24 cellular contexts compared by ENCODE assay signal in the genomic region with DNA sequence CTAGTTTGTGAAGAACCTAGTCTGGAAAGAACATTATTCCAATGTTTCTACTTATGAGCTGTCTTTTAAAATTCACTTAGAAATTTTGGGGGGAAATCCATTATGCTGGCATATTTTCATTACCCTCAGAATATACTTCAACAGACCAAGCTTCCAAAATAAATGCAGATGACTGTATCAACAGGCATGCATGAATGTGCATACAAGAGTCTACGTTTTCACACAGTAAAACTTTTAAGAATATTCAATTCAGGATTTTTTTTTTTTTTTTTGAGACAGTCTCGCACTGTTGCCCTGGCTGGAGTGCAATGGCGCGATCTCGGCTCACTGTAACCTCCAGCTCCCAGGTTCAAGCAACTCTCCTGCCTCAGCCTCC. TPM values are rescaled to one million over a fixed set of nuclear protein-coding genes. Genes with fewer than 3 reads are reported as not detected.
DNase-seq lines count a peak whose midpoint lies in the region; ATAC-seq and TF ChIP-seq lines count a peak whose summit lies in the region.
"Had no signal": no experiment of that assay in that cellular context is flagged by ENCODE, and none has a peak within 500 bp of the region (broad histone marks: within the 10 kb centered on the region; RNA-seq: fewer than 3 reads in every experiment).

No MANE protein-coding gene starts in this region.

- intact Hi-C loops in Caco-2 (cut with micrococcal nuclease; ENCODE audit: unreplicated experiment), result loop anchor here (1.0 to 5.0 kb wide), 4 partner anchors 44 to 104 kb away; no protein-coding TSS in a partner anchor
- intact Hi-C loops in Panc1 (cut with micrococcal nuclease; ENCODE audit: unreplicated experiment), result no loop called here

- H3K27ac ChIP-seq in Panc1 (ENCODE audit: low read length), result peak overlapping the region; percentile 57
- H3K27ac ChIP-seq: SJCRH30 had no signal

- peaks cover 42% of the 10 kb centered on the region for H3K4me1 Mint-ChIP-seq in Caco-2 (ENCODE audit: low read depth, unreplicated experiment)
- peaks cover 29% of the 10 kb centered on the region for H3K4me1 Mint-ChIP-seq in type B pancreatic cell (ENCODE audit: unreplicated experiment)
- H3K4me1 Mint-ChIP-seq: CD4-positive, CD25-positive, alpha-beta regulatory T cell; T-cell had no signal

- H3K36me3 ChIP-seq in Caco-2 (ENCODE audit: control insufficient read depth, insufficient read depth, low read length), result no peaks in the 10 kb centered on the region
- H3K36me3 ChIP-seq in Panc1 (ENCODE audit: control insufficient read depth, insufficient read depth, low read length), result no peaks in the 10 kb centered on the region
- H3K36me3 ChIP-seq: SJCRH30 had no signal

- POLR2A ChIA-PET in Caco-2 (lab: Charles Lee) (no interaction called here), Panc1 (lab: Charles Lee) (no interaction called here)

- H3K4me3 Mint-ChIP-seq in Caco-2 (ENCODE audit: unreplicated experiment) (no peak overlapping the region), type B pancreatic cell (no peak overlapping the region)
- H3K4me3 Mint-ChIP-seq: CD4-positive, CD25-positive, alpha-beta regulatory T cell; H9; HFFc6; T-cell had no signal

- no peak for ATAC-seq in Panc1
- no peak for ATAC-seq in HG03520 (IDR thresholded peaks at IDR 0.05; ENCODE audit: unreplicated experiment)
- ATAC-seq: T-cell had no signal

- no peaks in the 10 kb centered on the region for H3K27me3 Mint-ChIP-seq in Caco-2 (ENCODE audit: insufficient read depth, unreplicated experiment)
- no peaks in the 10 kb centered on the region for H3K27me3 Mint-ChIP-seq in type B pancreatic cell
- H3K27me3 Mint-ChIP-seq: CD4-positive, CD25-positive, alpha-beta regulatory T cell had no signal

- H3K4me3 ChIP-seq in Caco-2 (ENCODE audit: low read depth, low read length) (no peak overlapping the region), Panc1 (ENCODE audit: low read depth in 2 of 2, low read length in 2 of 2) (no peak overlapping the region)
- H3K4me3 ChIP-seq: SJCRH30 had no signal

- no peaks in the 10 kb centered on the region for H3K9me3 ChIP-seq in Caco-2
- no peaks in the 10 kb centered on the region for H3K9me3 ChIP-seq in Panc1 (ENCODE audit: control insufficient read depth, insufficient read depth, low read depth, low read length)
- H3K9me3 ChIP-seq: SJCRH30 had no signal

- CTCF ChIA-PET in Caco-2 (lab: Charles Lee) (no interaction called here), Panc1 (lab: Charles Lee) (no interaction called here)

- DNase-seq in Caco-2 (no peak), Panc1 (ENCODE audit: low read depth, low spot score) (no peak), iris pigment epithelial cell (ENCODE audit: low read depth) (peak; percentile 10), type B pancreatic cell (ENCODE audit: extremely low spot score, unreplicated experiment) (no peak), middle frontal gyrus (ENCODE audit: extremely low spot score, low spot score) (no peak)
- no peak for DNase-seq in stimulated activated naive CD4-positive, alpha-beta T cell (lab: John Stamatoyannopoulos, UW)
- DNase-seq: CD4-positive, CD25-positive, alpha-beta regulatory T cell; COR-L47; DND-41; GDM1; H9; HFFc6; KBM-7; NCI-H1092; NCI-H1436; NCI-H1930; NCI-H2227 treated with DMSO at 0.1 percent for 48 hours; NCI-H510A; NCI-H748 treated with DMSO at 0.1 percent for 48 hours; NK-92 treated with Interleukin-12 subunit alpha and Interleukin-12 subunit beta, amount 100 ng/mL, for 24 hours; SJCRH30; T-cell had no signal

- H3K9me3 Mint-ChIP-seq in Caco-2 (ENCODE audit: unreplicated experiment) (no peaks in the 10 kb centered on the region), type B pancreatic cell (no peaks in the 10 kb centered on the region)
- H3K9me3 Mint-ChIP-seq: CD4-positive, CD25-positive, alpha-beta regulatory T cell; H9; HFFc6; T-cell had no signal

- H3K36me3 Mint-ChIP-seq in Caco-2 (ENCODE audit: insufficient read depth, unreplicated experiment) (peaks cover 27% of the 10 kb centered on the region), type B pancreatic cell (no peaks in the 10 kb centered on the region)
- H3K36me3 Mint-ChIP-seq: CD4-positive, CD25-positive, alpha-beta regulatory T cell; T-cell had no signal

- H3K27me3 ChIP-seq in Caco-2 (replicated peaks; ENCODE audit: control insufficient read depth, insufficient read depth, low read length) (no peaks in the 10 kb centered on the region), Panc1 (ENCODE audit: control insufficient read depth, insufficient read depth, low read length) (no peaks in the 10 kb centered on the region)
- H3K27me3 ChIP-seq: SJCRH30 had no signal

- in situ Hi-C loops in Panc1 (cut with HindIII; ENCODE audit: low pct_unique_long_range_greater_than_20kb, low sequenced_read_pairs), result no loop called here

- BruUV-seq in Caco-2 (replicated peaks; lab: Mats Ljungman, UMichigan), result no TSS peak
- BruUV-seq in Panc1 (replicated peaks; lab: Mats Ljungman, UMichigan), result no TSS peak

- no peak for TF ChIP-seq CTCF in Caco-2 (IDR thresholded peaks at IDR 0.05; ENCODE audit: insufficient read depth in 1 of 2, low read depth in 1 of 2, low read length in 1 of 2, severe bottlenecking in 1 of 2, unreplicated experiment in 1 of 2)
- no peak for TF ChIP-seq CTCF in Panc1 (IDR thresholded peaks at IDR 0.05)
- TF ChIP-seq CTCF in type B pancreatic cell (conservative IDR thresholded peaks at IDR 0.05), result no peak

- peak overlapping the region; percentile 82 for H3K27ac Mint-ChIP-seq in Caco-2 (ENCODE audit: unreplicated experiment)
- peak overlapping the region; percentile 74 for H3K27ac Mint-ChIP-seq in type B pancreatic cell
- H3K27ac Mint-ChIP-seq: CD4-positive, CD25-positive, alpha-beta regulatory T cell; H9; HFFc6; T-cell had no signal

- H3K4me1 ChIP-seq in Caco-2, result peaks cover 67% of the 10 kb centered on the region
- H3K4me1 ChIP-seq in Panc1 (ENCODE audit: control insufficient read depth, insufficient read depth, low read length), result peaks cover 37% of the 10 kb centered on the region

RNA-seq across cellular contexts. Expression of gene ABCG2, which starts 49.7 kb away (rescaled TPM):
- total RNA-seq in Caco-2 (2022) (23.7 and 26.0 TPM in 2 replicates), Panc1 (2021; ENCODE audit: unreplicated experiment) (63.3 TPM), type B pancreatic cell (ENCODE audit: low replicate concordance) (21.5 and 77.7 TPM in 2 replicates)
- polyA plus RNA-seq in Panc1 (2012; ENCODE audit: insufficient read length), result 15.7 TPM
- total RNA-seq: A673 had no signal
